In genomic region chr17:65667656-65668055, GRCh38 we compare ENCODE assay signal across 8 cellular contexts.
"Had no signal": no experiment of that assay in that cellular context is flagged by ENCODE, and none has a peak within 500 bp of the region (broad histone marks: within the 10 kb centered on the region; RNA-seq: fewer than 3 reads in every experiment).

No MANE protein-coding gene starts in this region.

- H3K9ac ChIP-seq: GM23248 had no signal

- H2AFZ ChIP-seq: GM23248 had no signal

- H3K4me3 ChIP-seq: GM23248, K562 had no signal

- H3K27ac ChIP-seq: GM23248 had no signal

- DNase-seq: GM23248, GOT3, H9, HCEC 1CT, IMR-90, KG1 had no signal

- FAIRE-seq: H54, K562 had no signal
